In the genomic region with DNA sequence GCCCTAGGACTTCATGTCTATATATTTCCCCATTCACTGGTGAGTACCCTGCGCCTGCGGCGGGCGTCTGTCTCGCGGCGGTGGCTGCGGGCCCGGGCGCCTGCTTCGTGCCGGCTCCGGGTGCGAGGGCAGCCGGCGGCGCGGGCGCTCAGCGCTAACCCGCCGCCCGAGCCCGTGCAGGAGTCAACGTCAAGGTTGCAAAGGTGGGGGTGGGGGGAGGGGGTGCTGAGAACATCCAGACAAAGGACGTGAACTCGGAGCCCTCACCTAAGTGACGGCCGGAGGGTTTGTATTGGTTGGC, we compare ENCODE assay signal across 9 cellular contexts. TPM values are rescaled to one million over a fixed set of nuclear protein-coding genes. Genes with fewer than 3 reads are reported as not detected.
DNase-seq lines count a peak whose midpoint lies in the region; ATAC-seq, FAIRE-seq and TF ChIP-seq lines count a peak whose summit lies in the region.
"Had no signal": no experiment of that assay in that cellular context is flagged by ENCODE, and none has a peak within 500 bp of the region (broad histone marks: within the 10 kb centered on the region; RNA-seq: fewer than 3 reads in every experiment).

No MANE protein-coding gene starts in this region.

- H3K79me2 ChIP-seq in endothelial cell of umbilical vein (ENCODE audit: control insufficient read depth, insufficient read depth, low read length) = no peaks in the 10 kb centered on the region

- no peak overlapping the region for H3K27ac ChIP-seq in endothelial cell of umbilical vein (ENCODE audit: insufficient read depth, low read depth, low read length)

- no peak for FAIRE-seq in endothelial cell of umbilical vein (lab: Jason Lieb, UNC)
- FAIRE-seq: frontal cortex had no signal

- H3K27me3 Mint-ChIP-seq in nephron progenitor cell (ENCODE audit: low read depth, poor library complexity) = peaks cover 46% of the 10 kb centered on the region

- POLR2A ChIA-PET in AG04449 (lab: Yijun Ruan, JAX) (interaction anchor here (0.6 to 3.8 kb wide), 34 partner anchors 8 to 1069 kb away, joined by 3 to 24 read pairs (median 6); a partner anchor contains a TSS), endothelial cell of umbilical vein (lab: Charles Lee) (interaction anchor here (1.0 kb wide), 1 partner anchor 85 kb away, joined by 6 read pairs; a partner anchor contains a TSS)

- no peaks in the 10 kb centered on the region for H3K9me3 ChIP-seq in endothelial cell of umbilical vein (replicated peaks; ENCODE audit: control insufficient read depth, insufficient read depth, low read length)

- no peaks in the 10 kb centered on the region for H4K20me1 ChIP-seq in endothelial cell of umbilical vein (replicated peaks; ENCODE audit: control insufficient read depth, extremely low read depth, insufficient read depth, low read length)

- no peaks in the 10 kb centered on the region for H3K9me1 ChIP-seq in endothelial cell of umbilical vein (replicated peaks; ENCODE audit: control insufficient read depth, extremely low read depth, insufficient read depth, low read length)

- no peak for DNase-seq in AG04449 (ENCODE audit: low read depth, low spot score)
- DNase-seq in endothelial cell of umbilical vein (ENCODE audit: low read depth, low spot score) = no peak
- no peak for DNase-seq in nephron progenitor cell
- no peak for DNase-seq in COR-L47 (lab: John Stamatoyannopoulos, UW)
- no peak for DNase-seq in NK-92 (lab: John Stamatoyannopoulos, UW; ENCODE audit: unreplicated experiment)
- no peak for DNase-seq in SKM-1 treated with dmso at 0.1 percent for 144 hours (lab: John Stamatoyannopoulos, UW; ENCODE audit: unreplicated experiment)

- dilution Hi-C loops in endothelial cell of umbilical vein (cut with MboI; ENCODE audit: extremely low pct_ligation_motif_present, low sequenced_read_pairs) = no loop called here

- ATAC-seq in GM21786 (IDR thresholded peaks at IDR 0.05; ENCODE audit: unreplicated experiment) (peak; percentile 5), SK-N-SH treated with all-trans-retinoic acid at 6 μM for 48 hours (peak; percentile 7; the same call in 2 of the 3 replicates)

- peak overlapping the region; percentile 90 for H3K4me3 Mint-ChIP-seq in nephron progenitor cell

- H3K4me1 ChIP-seq in endothelial cell of umbilical vein (ENCODE audit: control insufficient read depth, extremely low read depth, insufficient read depth, low read length) = peaks cover 9% of the 10 kb centered on the region

- H3K36me3 ChIP-seq in endothelial cell of umbilical vein (ENCODE audit: control insufficient read depth in 2 of 2, extremely low read depth in 1 of 2, insufficient read depth in 2 of 2, low read length in 2 of 2) = no peaks in the 10 kb centered on the region

- no TSS peak for BruUV-seq in endothelial cell of umbilical vein (replicated peaks; lab: Mats Ljungman, UMichigan)

- H3K4me1 Mint-ChIP-seq in nephron progenitor cell = peaks cover 56% of the 10 kb centered on the region

- TF ChIP-seq CTCF in AG04449 (IDR thresholded peaks at IDR 0.05; ENCODE audit: insufficient read depth, low read length, missing control alignments) (no peak), endothelial cell of umbilical vein (IDR thresholded peaks at IDR 0.05; ENCODE audit: extremely low read depth in 1 of 2, insufficient read depth in 1 of 2, low read depth in 1 of 2, low read length in 2 of 2) (no peak), nephron progenitor cell (IDR thresholded peaks at IDR 0.05) (no peak)

- no peak overlapping the region for H3K27ac Mint-ChIP-seq in nephron progenitor cell

- H3K27me3 ChIP-seq in endothelial cell of umbilical vein (ENCODE audit: control insufficient read depth in 2 of 2, insufficient read depth in 2 of 2, low read length in 2 of 2) = peaks cover 21 to 22% of the 10 kb centered on the region in 2 experiments

- peak overlapping the region; percentile 84 for H3K4me2 ChIP-seq in endothelial cell of umbilical vein (ENCODE audit: insufficient read depth, low read length)

- H3K9me3 Mint-ChIP-seq in nephron progenitor cell = no peaks in the 10 kb centered on the region

- no peak for TF ChIP-seq POLR2A in endothelial cell of umbilical vein (IDR thresholded peaks at IDR 0.05; ENCODE audit: low read depth, low read length)

- peak overlapping the region; percentile 83 for H2AFZ ChIP-seq in endothelial cell of umbilical vein (ENCODE audit: low read depth, low read length)

- CTCF ChIA-PET in AG04449 (lab: Yijun Ruan, JAX) (interaction anchor here (2.4 to 3.6 kb wide), 2 partner anchors 8 to 23 kb away, joined by 17 to 32 read pairs; no protein-coding TSS in a partner anchor), endothelial cell of umbilical vein (lab: Charles Lee) (interaction anchor here (1.0 to 1.4 kb wide), 2 partner anchors 23 to 480 kb away, joined by 3 to 7 read pairs; no protein-coding TSS in a partner anchor)

- intact Hi-C loops in endothelial cell of umbilical vein (cut with micrococcal nuclease) = loop anchor here (2.0 to 5.0 kb wide), 4 partner anchors 41 to 205 kb away; a partner anchor contains a TSS

- H3K4me3 ChIP-seq in AG04449 (ENCODE audit: low read depth, low read length) (peak overlapping the region; percentile 80), endothelial cell of umbilical vein (replicated peaks in 1 of 3; ENCODE audit: insufficient read depth in 1 of 3, low read depth in 1 of 3, low read length in 3 of 3) (peak overlapping the region; percentile 51 to 58 (median 53))

- H3K36me3 Mint-ChIP-seq in nephron progenitor cell (ENCODE audit: low read depth) = peaks cover 23% of the 10 kb centered on the region

- H3K9ac ChIP-seq in endothelial cell of umbilical vein (replicated peaks; ENCODE audit: extremely low read depth, insufficient read depth, low read length) = peak overlapping the region; percentile 38

TF ChIP-seq in SK-N-SH treated with all-trans-retinoic acid at 6 μM for 48 hours, 23 proteins besides CTCF, POLR2A, EP300 and RAD21 (continues in another document):
- TF ChIP-seq RARB (CRISPR knock-in tag; IDR thresholded peaks at IDR 0.05) = no peak
- TF ChIP-seq SNAI2 (CRISPR knock-in tag; IDR thresholded peaks at IDR 0.05) = no peak
- TF ChIP-seq ISL1 (CRISPR knock-in tag; IDR thresholded peaks at IDR 0.05) = no peak
- TF ChIP-seq GLIS3 (CRISPR knock-in tag; IDR thresholded peaks at IDR 0.05) = no peak
- TF ChIP-seq ZNF8 (CRISPR knock-in tag; IDR thresholded peaks at IDR 0.05) = no peak
- TF ChIP-seq, protein P1, sequence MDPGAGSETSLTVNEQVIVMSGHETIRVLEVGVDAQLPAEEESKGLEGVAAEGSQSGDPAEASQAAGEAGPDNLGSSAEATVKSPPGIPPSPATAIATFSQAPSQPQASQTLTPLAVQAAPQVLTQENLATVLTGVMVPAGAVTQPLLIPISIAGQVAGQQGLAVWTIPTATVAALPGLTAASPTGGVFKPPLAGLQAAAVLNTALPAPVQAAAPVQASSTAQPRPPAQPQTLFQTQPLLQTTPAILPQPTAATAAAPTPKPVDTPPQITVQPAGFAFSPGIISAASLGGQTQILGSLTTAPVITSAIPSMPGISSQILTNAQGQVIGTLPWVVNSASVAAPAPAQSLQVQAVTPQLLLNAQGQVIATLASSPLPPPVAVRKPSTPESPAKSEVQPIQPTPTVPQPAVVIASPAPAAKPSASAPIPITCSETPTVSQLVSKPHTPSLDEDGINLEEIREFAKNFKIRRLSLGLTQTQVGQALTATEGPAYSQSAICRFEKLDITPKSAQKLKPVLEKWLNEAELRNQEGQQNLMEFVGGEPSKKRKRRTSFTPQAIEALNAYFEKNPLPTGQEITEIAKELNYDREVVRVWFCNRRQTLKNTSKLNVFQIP (CRISPR knock-in tag; IDR thresholded peaks at IDR 0.05; ENCODE audit: borderline replicate concordance, low read depth) = no peak
- TF ChIP-seq CSDC2 (CRISPR knock-in tag; IDR thresholded peaks at IDR 0.05) = no peak
- no peak for TF ChIP-seq ZFP3 (CRISPR knock-in tag; IDR thresholded peaks at IDR 0.05)
- TF ChIP-seq ZC3H10 (CRISPR knock-in tag; IDR thresholded peaks at IDR 0.05) = no peak
- no peak for TF ChIP-seq BACH2 (CRISPR knock-in tag; IDR thresholded peaks at IDR 0.05; ENCODE audit: borderline replicate concordance)
- no peak for TF ChIP-seq TCF4 (CRISPR knock-in tag; IDR thresholded peaks at IDR 0.05; ENCODE audit: borderline replicate concordance)

TF ChIP-seq in endothelial cell of umbilical vein, 7 proteins besides CTCF, POLR2A, EP300 and RAD21:
- TF ChIP-seq POLR2AphosphoS5 (IDR thresholded peaks at IDR 0.05; ENCODE audit: insufficient read depth, low read depth, low read length) (no peak), EZH2 (IDR thresholded peaks at IDR 0.05; ENCODE audit: borderline replicate concordance, low read depth, low read length, severe bottlenecking) (no peak), FOS (IDR thresholded peaks at IDR 0.05; ENCODE audit: borderline replicate concordance, insufficient read depth, low read length) (no peak), JUN (IDR thresholded peaks at IDR 0.05; ENCODE audit: borderline replicate concordance, insufficient read depth, insufficient read length, low read depth) (no peak), GATA2 (IDR thresholded peaks at IDR 0.05; ENCODE audit: insufficient read depth, insufficient read length, low read depth, low read length) (no peak), MYC (IDR thresholded peaks at IDR 0.05; ENCODE audit: low read depth, low read length) (no peak)
TF ChIP-seq in endothelial cell of umbilical vein: peak in this region for 0.

RNA-seq across cellular contexts. Expression of a gene that starts 0.3 kb away (rescaled TPM):
- total RNA-seq in endothelial cell of umbilical vein = 2.9 and 5.5 TPM in 2 replicates
- polyA plus RNA-seq in endothelial cell of umbilical vein = 5.3 and 6.1 TPM in 2 replicates
- 3.0 and 3.1 TPM in 2 replicates for polyA plus RNA-seq in endothelial cell of umbilical vein (2011; cell fraction: cytosol; rRNA removed)
- polyA plus RNA-seq in endothelial cell of umbilical vein (2011; cell fraction: nucleus; rRNA removed) = 1.4 and 2.0 TPM in 2 replicates
- 8.0 and 10.9 TPM in 2 replicates for polyA plus RNA-seq in endothelial cell of umbilical vein (2012)
- 8.1 and 10.6 TPM in 2 replicates for polyA minus RNA-seq in endothelial cell of umbilical vein
- polyA minus RNA-seq in endothelial cell of umbilical vein (2011; cell fraction: cytosol; rRNA and poly(A)+ RNA removed) = not detected
- 1.5 and 5.3 TPM in 2 replicates for polyA minus RNA-seq in endothelial cell of umbilical vein (2011; cell fraction: nucleus; rRNA and poly(A)+ RNA removed)
